Comparison of ENCODE assay signal across 24 cellular contexts in the genomic region with DNA sequence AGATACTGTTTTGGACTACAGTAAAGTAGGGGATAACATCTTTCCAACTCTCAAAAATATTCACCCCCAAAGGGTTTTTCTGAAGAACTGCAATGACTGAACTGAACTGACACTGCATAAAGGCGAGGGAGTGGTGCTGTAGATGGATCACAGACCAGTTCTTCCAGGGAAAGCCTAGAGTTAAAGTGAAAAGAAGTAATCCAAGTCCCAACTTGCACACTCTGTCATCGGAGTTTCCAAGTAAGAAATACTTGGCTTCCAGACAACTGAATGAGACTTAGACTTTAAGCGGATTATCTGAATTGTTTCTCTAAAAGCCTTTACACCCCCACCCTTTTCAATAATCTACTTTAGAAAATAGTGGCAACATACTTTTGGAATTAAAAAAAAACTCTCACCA.
"Had no signal": no experiment of that assay in that cellular context is flagged by ENCODE, and none has a peak within 500 bp of the region (broad histone marks: within the 10 kb centered on the region; RNA-seq: fewer than 3 reads in every experiment).

No MANE protein-coding gene starts in this region.

- H3K4me3 ChIP-seq: ascending aorta, lung, tibial nerve had no signal

- H3K36me3 Mint-ChIP-seq: activated naive CD4-positive, alpha-beta T cell treated with anti-CD3 and anti-CD28 coated beads, Interleukin-2, amount 50 U/mL, for 24 hours had no signal

- H3K4me1 Mint-ChIP-seq: activated naive CD4-positive, alpha-beta T cell treated with anti-CD3 and anti-CD28 coated beads, Interleukin-2, amount 50 U/mL, for 24 hours; nephron had no signal

- FAIRE-seq: frontal cortex, kidney, urothelium cell line had no signal

- H3K9me3 Mint-ChIP-seq: activated naive CD4-positive, alpha-beta T cell treated with anti-CD3 and anti-CD28 coated beads, Interleukin-2, amount 50 U/mL, for 24 hours; dendritic cell treated with granulocyte-macrophage colony-stimulating factor and Interleukin-4, amounts not matched to agents 40 ng/mL and 50 ng/mL, for 4 days; nephron; T-helper 1 cell treated with Interleukin-12 subunit alpha and Interleukin-12 subunit beta and Interleukin-4 antibody, amounts not matched to agents 30 μg/mL and 1 μg/mL, for 36 hours had no signal

- H3K27ac ChIP-seq: ascending aorta, tibial nerve, VCaP had no signal

- H3K27ac Mint-ChIP-seq: activated naive CD4-positive, alpha-beta T cell treated with anti-CD3 and anti-CD28 coated beads, Interleukin-2, amount 50 U/mL, for 24 hours; dendritic cell treated with granulocyte-macrophage colony-stimulating factor and Interleukin-4, amounts not matched to agents 40 ng/mL and 50 ng/mL, for 4 days; nephron; T-helper 1 cell treated with Interleukin-12 subunit alpha and Interleukin-12 subunit beta and Interleukin-4 antibody, amounts not matched to agents 30 μg/mL and 1 μg/mL, for 36 hours had no signal

- H3K27me3 ChIP-seq: ascending aorta, tibial nerve had no signal

- DNase-seq: activated CD4-positive, alpha-beta T cell treated with anti-CD3 and anti-CD28 coated beads for 1 hour; activated CD4-positive, alpha-beta T cell treated with anti-CD3 and anti-CD28 coated beads, Interleukin-2, amount 50 U/mL, for 4 hours; activated gamma-delta T cell; cerebellar nuclear complex; effector CD8-positive, alpha-beta T cell; kidney; midbrain; occipital lobe; posterior cingulate gyrus; stimulated activated CD4-positive, alpha-beta T cell treated with anti-CD3 and anti-CD28 coated beads, Interleukin-12 subunit alpha, Interleukin-12 subunit beta, amount 100 ng/mL, for 4 hours; stimulated activated CD4-positive, alpha-beta T cell treated with anti-CD3 and anti-CD28 coated beads, Interleukin-1b, Interleukin-23, amount 100 ng/mL, for 48 hours; stimulated activated CD8-positive, alpha-beta memory T cell treated with anti-CD3 and anti-CD28 coated beads, Interleukin-4, amount 100 ng/mL, for 48 hours; stimulated activated naive CD4-positive, alpha-beta T cell; substantia nigra had no signal

- H3K4me3 Mint-ChIP-seq: activated naive CD4-positive, alpha-beta T cell treated with anti-CD3 and anti-CD28 coated beads, Interleukin-2, amount 50 U/mL, for 24 hours; dendritic cell treated with granulocyte-macrophage colony-stimulating factor and Interleukin-4, amounts not matched to agents 40 ng/mL and 50 ng/mL, for 4 days; nephron; T-helper 1 cell treated with Interleukin-12 subunit alpha and Interleukin-12 subunit beta and Interleukin-4 antibody, amounts not matched to agents 30 μg/mL and 1 μg/mL, for 36 hours had no signal

- H3K4me1 ChIP-seq: ascending aorta, tibial nerve had no signal

- H3K9me3 ChIP-seq: ascending aorta, tibial nerve had no signal

- H3K36me3 ChIP-seq: ascending aorta had no signal
